In genomic region chrX:149286940-149287349, GRCh38 we compare ENCODE assay signal across 8 cellular contexts.
DNase-seq lines count a peak whose midpoint lies in the region; ATAC-seq and TF ChIP-seq lines count a peak whose summit lies in the region.

No MANE protein-coding gene starts in this region.

- no peaks in the 10 kb centered on the region for H3K9me3 Mint-ChIP-seq in activated naive CD4-positive, alpha-beta T cell treated with anti-CD3 and anti-CD28 coated beads, Interleukin-2, amount 10 ng/mL, durations not matched to agents 7 days and 5 days

- no peak for TF ChIP-seq POLR2A in Peyer's patch (IDR thresholded peaks at IDR 0.05)

- CTCF ChIA-PET in activated naive CD4-positive, alpha-beta T cell treated with anti-CD3 and anti-CD28 coated beads, Interleukin-2, amount 10 ng/mL, durations not matched to agents 7 days and 5 days (lab: Charles Lee), result interaction anchor here (0.7 to 1.7 kb wide), 7 partner anchors 184 to 1241 kb away, joined by 3 to 7 read pairs (median 4); no protein-coding TSS in a partner anchor

- no peaks in the 10 kb centered on the region for H3K36me3 Mint-ChIP-seq in activated naive CD4-positive, alpha-beta T cell treated with anti-CD3 and anti-CD28 coated beads, Interleukin-2, amount 10 ng/mL, durations not matched to agents 7 days and 5 days

- ATAC-seq in GM19035 (IDR thresholded peaks at IDR 0.05; ENCODE audit: unreplicated experiment), result peak; percentile 74
- ATAC-seq in GM21528 (IDR thresholded peaks at IDR 0.05; ENCODE audit: low FRiP score, unreplicated experiment), result no peak

- H3K4me3 ChIP-seq in Peyer's patch, result no peak overlapping the region

- peak; percentile 16 for DNase-seq in COLO668 (lab: John Stamatoyannopoulos, UW; ENCODE audit: unreplicated experiment)
- peak; percentile 22 for DNase-seq in HK-2 (ENCODE audit: unreplicated experiment)
- peak in 2 of 3 donors; percentile 17 to 63 for DNase-seq in Peyer's patch
- DNase-seq in activated naive CD4-positive, alpha-beta T cell treated with anti-CD3 and anti-CD28 coated beads, Interleukin-2, amount 10 ng/mL, durations not matched to agents 7 days and 5 days, result peak; percentile 59
- DNase-seq in hepatic stellate cell (ENCODE audit: low spot score), result peak; percentile 14
- peak; percentile 6 to 40 (median 10) for DNase-seq in stimulated activated CD4-positive, alpha-beta T cell treated with anti-CD3 and anti-CD28 coated beads, Interleukin-12 subunit alpha, Interleukin-12 subunit beta, amount 100 ng/mL, for 48 hours (ENCODE audit: low read depth in 2 of 3, low spot score in 1 of 3)

- no peaks in the 10 kb centered on the region for H3K27me3 ChIP-seq in Peyer's patch

- H3K4me1 ChIP-seq in Peyer's patch, result no peaks in the 10 kb centered on the region

- H3K27ac ChIP-seq in Peyer's patch, result no peak overlapping the region

- no peaks in the 10 kb centered on the region for H3K27me3 Mint-ChIP-seq in activated naive CD4-positive, alpha-beta T cell treated with anti-CD3 and anti-CD28 coated beads, Interleukin-2, amount 10 ng/mL, durations not matched to agents 7 days and 5 days

- no peaks in the 10 kb centered on the region for H3K9me3 ChIP-seq in Peyer's patch

- peak in 5 of 6 experiments; percentile 17 to 50 (median 48) for TF ChIP-seq CTCF in Peyer's patch (IDR thresholded peaks at IDR 0.05)

- H3K4me1 Mint-ChIP-seq in activated naive CD4-positive, alpha-beta T cell treated with anti-CD3 and anti-CD28 coated beads, Interleukin-2, amount 10 ng/mL, durations not matched to agents 7 days and 5 days, result no peaks in the 10 kb centered on the region

- H3K4me3 Mint-ChIP-seq in activated naive CD4-positive, alpha-beta T cell treated with anti-CD3 and anti-CD28 coated beads, Interleukin-2, amount 10 ng/mL, durations not matched to agents 7 days and 5 days, result no peak overlapping the region

- no peak overlapping the region for H3K27ac Mint-ChIP-seq in activated naive CD4-positive, alpha-beta T cell treated with anti-CD3 and anti-CD28 coated beads, Interleukin-2, amount 10 ng/mL, durations not matched to agents 7 days and 5 days

- H3K36me3 ChIP-seq in Peyer's patch, result no peaks in the 10 kb centered on the region
